Comparison of ENCODE assay signal across 1 cellular context in the genomic region with DNA sequence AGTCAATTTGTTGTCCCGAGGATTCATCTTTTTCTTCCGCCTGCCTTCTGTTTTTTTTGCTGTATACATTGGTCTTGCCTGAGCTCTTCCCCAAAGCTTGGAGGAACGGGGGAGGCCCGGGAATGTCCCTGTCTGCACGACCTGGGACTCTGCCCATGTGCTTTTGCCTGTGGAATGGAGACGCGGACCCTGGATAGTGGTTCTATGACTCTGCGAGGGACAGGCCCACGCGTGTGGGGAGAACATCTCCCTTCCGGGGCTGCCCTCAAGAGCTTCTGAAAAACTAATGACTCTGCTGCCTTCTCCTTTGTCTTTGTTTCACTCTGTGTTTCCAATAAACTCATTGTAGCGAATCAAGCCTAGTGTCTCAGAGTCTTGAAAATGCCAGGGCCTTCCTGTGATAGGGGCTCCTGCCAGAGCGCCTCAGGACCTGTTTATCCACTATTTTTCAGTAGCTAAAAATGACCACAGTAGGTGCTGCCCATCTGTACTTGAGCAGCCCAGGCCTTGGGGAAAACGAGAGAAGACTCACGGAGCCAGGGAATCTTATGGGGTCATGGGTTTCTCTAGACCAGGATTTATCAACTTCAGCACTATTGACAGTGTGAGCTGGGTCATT.
TF ChIP-seq lines count a peak whose summit lies in the region.

No MANE protein-coding gene starts in this region.

TF ChIP-seq in neural cell, 6 proteins besides CTCF, POLR2A, EP300 and RAD21 (continued from another document):
- TF ChIP-seq POLR2AphosphoS5 (IDR thresholded peaks at IDR 0.05), result no peak
- no peak for TF ChIP-seq MXI1 (conservative IDR thresholded peaks at IDR 0.05; ENCODE audit: poor library complexity, severe bottlenecking)
- TF ChIP-seq SMC3 (conservative IDR thresholded peaks at IDR 0.05; ENCODE audit: poor library complexity), result no peak
